In genomic region chr16:5459863-5460262, GRCh38 we compare ENCODE assay signal across 34 cellular contexts.
"Had no signal": no experiment of that assay in that cellular context is flagged by ENCODE, and none has a peak within 500 bp of the region (broad histone marks: within the 10 kb centered on the region; RNA-seq: fewer than 3 reads in every experiment).

No MANE protein-coding gene starts in this region.

- H3K36me3 ChIP-seq: MG63 had no signal

- H3K4me3 ChIP-seq: MG63 had no signal

- DNase-seq: Karpas-422, Kasumi-1, MG63, MM.1S, MV-4-11, NCI-H1048, NCI-H1092, NCI-H1092 treated with DMSO at 0.1 percent for 48 hours, NCI-H1105, NCI-H1105 treated with DMSO at 0.1 percent for 48 hours, NCI-H1417, NCI-H1417 treated with DMSO at 0.1 percent for 48 hours, NCI-H1436, NCI-H1436 treated with DMSO at 0.1 percent for 48 hours, NCI-H146, NCI-H1694, NCI-H1694 treated with DMSO at 0.1 percent for 48 hours, NCI-H187, NCI-H187 treated with DMSO at 0.1 percent for 48 hours, NCI-H1930, NCI-H2029, NCI-H2029 treated with DMSO at 0.1 percent for 48 hours, NCI-H2081, NCI-H2081 treated with DMSO at 0.1 percent for 48 hours, NCI-H2107, NCI-H2171, NCI-H2171 treated with DMSO at 0.1 percent for 48 hours, NCI-H2227 treated with DMSO at 0.1 percent for 48 hours, NCI-H226, NCI-H345, NCI-H446, NCI-H446 treated with DMSO at 0.1 percent for 48 hours, NCI-H510A, NCI-H510A treated with DMSO at 0.1 percent for 48 hours had no signal
